1 cellular context compared by ENCODE assay signal in the genomic region with DNA sequence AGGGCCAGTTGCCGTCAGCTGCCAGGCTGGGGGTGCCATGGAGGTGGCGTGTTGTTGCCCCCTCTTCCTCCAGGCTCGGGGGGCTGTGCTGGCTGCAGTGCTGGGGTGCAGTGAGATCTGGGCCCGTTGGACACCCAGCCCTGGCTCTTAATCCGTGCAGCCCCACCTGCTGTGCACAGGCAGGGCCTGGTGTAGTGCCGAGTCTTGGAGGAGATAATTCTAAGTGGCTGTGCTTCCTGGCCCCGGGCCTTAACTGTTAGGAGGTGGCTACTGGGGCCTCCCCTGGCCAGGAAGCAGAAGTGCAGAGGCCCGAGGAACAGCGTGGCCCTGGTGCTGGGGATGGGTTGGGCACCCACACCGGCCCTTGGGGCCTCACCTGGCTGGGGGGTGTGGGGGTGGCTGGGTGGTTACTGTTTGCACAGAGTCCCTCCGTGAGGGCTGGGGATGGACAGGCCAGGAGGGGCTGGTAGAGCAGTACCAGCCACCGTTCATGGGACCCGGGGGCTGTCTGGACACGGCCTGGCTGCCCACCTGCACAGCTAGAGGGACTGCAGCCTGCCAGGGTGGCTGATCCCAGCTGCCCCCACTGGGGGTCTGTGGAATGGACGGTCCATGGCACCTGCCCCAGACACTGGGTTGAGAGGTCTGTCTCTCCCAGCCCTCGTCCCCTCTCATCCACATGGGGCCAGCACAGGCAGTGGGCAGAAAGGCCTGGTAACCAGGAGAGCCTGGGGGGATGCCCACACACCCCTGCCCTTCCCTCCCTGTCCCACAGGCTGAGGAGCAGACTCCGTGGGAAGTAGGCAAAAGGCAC.
TF ChIP-seq lines count a peak whose summit lies in the region.

No MANE protein-coding gene starts in this region.

TF ChIP-seq in WTC11, 78 proteins besides CTCF, POLR2A, EP300 and RAD21 (continued from another document):
- TF ChIP-seq, protein P1, sequence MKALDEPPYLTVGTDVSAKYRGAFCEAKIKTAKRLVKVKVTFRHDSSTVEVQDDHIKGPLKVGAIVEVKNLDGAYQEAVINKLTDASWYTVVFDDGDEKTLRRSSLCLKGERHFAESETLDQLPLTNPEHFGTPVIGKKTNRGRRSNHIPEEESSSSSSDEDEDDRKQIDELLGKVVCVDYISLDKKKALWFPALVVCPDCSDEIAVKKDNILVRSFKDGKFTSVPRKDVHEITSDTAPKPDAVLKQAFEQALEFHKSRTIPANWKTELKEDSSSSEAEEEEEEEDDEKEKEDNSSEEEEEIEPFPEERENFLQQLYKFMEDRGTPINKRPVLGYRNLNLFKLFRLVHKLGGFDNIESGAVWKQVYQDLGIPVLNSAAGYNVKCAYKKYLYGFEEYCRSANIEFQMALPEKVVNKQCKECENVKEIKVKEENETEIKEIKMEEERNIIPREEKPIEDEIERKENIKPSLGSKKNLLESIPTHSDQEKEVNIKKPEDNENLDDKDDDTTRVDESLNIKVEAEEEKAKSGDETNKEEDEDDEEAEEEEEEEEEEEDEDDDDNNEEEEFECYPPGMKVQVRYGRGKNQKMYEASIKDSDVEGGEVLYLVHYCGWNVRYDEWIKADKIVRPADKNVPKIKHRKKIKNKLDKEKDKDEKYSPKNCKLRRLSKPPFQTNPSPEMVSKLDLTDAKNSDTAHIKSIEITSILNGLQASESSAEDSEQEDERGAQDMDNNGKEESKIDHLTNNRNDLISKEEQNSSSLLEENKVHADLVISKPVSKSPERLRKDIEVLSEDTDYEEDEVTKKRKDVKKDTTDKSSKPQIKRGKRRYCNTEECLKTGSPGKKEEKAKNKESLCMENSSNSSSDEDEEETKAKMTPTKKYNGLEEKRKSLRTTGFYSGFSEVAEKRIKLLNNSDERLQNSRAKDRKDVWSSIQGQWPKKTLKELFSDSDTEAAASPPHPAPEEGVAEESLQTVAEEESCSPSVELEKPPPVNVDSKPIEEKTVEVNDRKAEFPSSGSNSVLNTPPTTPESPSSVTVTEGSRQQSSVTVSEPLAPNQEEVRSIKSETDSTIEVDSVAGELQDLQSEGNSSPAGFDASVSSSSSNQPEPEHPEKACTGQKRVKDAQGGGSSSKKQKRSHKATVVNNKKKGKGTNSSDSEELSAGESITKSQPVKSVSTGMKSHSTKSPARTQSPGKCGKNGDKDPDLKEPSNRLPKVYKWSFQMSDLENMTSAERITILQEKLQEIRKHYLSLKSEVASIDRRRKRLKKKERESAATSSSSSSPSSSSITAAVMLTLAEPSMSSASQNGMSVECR (CRISPR knock-in tag; IDR thresholded peaks at IDR 0.05; ENCODE audit: borderline replicate concordance): no peak
- TF ChIP-seq FOXJ3 (CRISPR knock-in tag; IDR thresholded peaks at IDR 0.05; ENCODE audit: borderline replicate concordance) (no peak), ZNF232 (CRISPR knock-in tag; IDR thresholded peaks at IDR 0.05) (no peak), GTF2I (CRISPR knock-in tag; conservative IDR thresholded peaks at IDR 0.05) (no peak), ZNF219 (CRISPR knock-in tag; IDR thresholded peaks at IDR 0.05; ENCODE audit: borderline replicate concordance) (no peak), NR3C1 (CRISPR knock-in tag; conservative IDR thresholded peaks at IDR 0.05; ENCODE audit: low read depth) (no peak)
- TF ChIP-seq, protein P2, sequence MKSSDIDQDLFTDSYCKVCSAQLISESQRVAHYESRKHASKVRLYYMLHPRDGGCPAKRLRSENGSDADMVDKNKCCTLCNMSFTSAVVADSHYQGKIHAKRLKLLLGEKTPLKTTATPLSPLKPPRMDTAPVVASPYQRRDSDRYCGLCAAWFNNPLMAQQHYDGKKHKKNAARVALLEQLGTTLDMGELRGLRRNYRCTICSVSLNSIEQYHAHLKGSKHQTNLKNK (CRISPR knock-in tag; IDR thresholded peaks at IDR 0.05): no peak
- TF ChIP-seq, protein P3, sequence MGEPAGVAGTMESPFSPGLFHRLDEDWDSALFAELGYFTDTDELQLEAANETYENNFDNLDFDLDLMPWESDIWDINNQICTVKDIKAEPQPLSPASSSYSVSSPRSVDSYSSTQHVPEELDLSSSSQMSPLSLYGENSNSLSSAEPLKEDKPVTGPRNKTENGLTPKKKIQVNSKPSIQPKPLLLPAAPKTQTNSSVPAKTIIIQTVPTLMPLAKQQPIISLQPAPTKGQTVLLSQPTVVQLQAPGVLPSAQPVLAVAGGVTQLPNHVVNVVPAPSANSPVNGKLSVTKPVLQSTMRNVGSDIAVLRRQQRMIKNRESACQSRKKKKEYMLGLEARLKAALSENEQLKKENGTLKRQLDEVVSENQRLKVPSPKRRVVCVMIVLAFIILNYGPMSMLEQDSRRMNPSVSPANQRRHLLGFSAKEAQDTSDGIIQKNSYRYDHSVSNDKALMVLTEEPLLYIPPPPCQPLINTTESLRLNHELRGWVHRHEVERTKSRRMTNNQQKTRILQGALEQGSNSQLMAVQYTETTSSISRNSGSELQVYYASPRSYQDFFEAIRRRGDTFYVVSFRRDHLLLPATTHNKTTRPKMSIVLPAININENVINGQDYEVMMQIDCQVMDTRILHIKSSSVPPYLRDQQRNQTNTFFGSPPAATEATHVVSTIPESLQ (CRISPR knock-in tag; IDR thresholded peaks at IDR 0.05): no peak
- TF ChIP-seq, protein P4, sequence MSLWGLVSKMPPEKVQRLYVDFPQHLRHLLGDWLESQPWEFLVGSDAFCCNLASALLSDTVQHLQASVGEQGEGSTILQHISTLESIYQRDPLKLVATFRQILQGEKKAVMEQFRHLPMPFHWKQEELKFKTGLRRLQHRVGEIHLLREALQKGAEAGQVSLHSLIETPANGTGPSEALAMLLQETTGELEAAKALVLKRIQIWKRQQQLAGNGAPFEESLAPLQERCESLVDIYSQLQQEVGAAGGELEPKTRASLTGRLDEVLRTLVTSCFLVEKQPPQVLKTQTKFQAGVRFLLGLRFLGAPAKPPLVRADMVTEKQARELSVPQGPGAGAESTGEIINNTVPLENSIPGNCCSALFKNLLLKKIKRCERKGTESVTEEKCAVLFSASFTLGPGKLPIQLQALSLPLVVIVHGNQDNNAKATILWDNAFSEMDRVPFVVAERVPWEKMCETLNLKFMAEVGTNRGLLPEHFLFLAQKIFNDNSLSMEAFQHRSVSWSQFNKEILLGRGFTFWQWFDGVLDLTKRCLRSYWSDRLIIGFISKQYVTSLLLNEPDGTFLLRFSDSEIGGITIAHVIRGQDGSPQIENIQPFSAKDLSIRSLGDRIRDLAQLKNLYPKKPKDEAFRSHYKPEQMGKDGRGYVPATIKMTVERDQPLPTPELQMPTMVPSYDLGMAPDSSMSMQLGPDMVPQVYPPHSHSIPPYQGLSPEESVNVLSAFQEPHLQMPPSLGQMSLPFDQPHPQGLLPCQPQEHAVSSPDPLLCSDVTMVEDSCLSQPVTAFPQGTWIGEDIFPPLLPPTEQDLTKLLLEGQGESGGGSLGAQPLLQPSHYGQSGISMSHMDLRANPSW (CRISPR knock-in tag; conservative IDR thresholded peaks at IDR 0.05; ENCODE audit: low read depth): no peak
